1 cellular context compared by ENCODE assay signal in genomic region chr11:93906486-93906885, GRCh38.
TF ChIP-seq lines count a peak whose summit lies in the region.

No MANE protein-coding gene starts in this region.

TF ChIP-seq in SK-N-SH, 30 proteins besides CTCF, POLR2A, EP300 and RAD21 (continued from another document):
- TF ChIP-seq IRF3 (IDR thresholded peaks at IDR 0.05; ENCODE audit: low read depth, low read length) (no peak), ZBTB33 (IDR thresholded peaks at IDR 0.05; ENCODE audit: borderline replicate concordance, low read depth) (no peak), EZH2phosphoT487 (IDR thresholded peaks at IDR 0.05; ENCODE audit: borderline replicate concordance, low read depth) (no peak), POLR2AphosphoS5 (IDR thresholded peaks at IDR 0.05; ENCODE audit: low read depth, low read length) (no peak), FOXJ3 (CRISPR knock-in tag; IDR thresholded peaks at IDR 0.05) (no peak), USF2 (IDR thresholded peaks at IDR 0.05; ENCODE audit: borderline replicate concordance, low read depth, low read length) (no peak)
TF ChIP-seq in SK-N-SH: peak in this region for 0.
